ENCODE assay signal across 2 cellular contexts in the genomic region with DNA sequence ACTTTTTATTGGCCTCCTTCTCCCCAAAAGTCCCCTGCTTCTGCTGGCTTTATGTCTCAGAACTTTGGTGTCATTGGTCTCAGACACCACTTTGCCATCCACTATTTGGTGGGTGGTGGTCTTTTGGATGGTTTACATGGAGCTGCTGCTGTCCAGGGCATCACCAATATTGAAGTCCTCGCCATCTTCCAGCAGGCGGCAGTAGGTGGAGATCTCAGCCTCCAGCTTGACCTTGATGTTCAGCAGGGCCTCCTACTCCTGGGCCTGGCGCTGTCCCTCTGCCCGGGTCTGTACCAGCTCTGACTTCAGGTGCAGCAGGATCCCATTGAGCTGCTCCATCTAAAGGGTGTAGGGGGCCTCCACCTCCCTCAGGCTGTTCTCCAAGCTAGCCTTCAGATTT.
TF ChIP-seq lines count a peak whose summit lies in the region.

No MANE protein-coding gene starts in this region.

TF ChIP-seq in HepG2, 621 proteins besides CTCF, POLR2A, EP300 and RAD21:
- TF ChIP-seq, protein P1, sequence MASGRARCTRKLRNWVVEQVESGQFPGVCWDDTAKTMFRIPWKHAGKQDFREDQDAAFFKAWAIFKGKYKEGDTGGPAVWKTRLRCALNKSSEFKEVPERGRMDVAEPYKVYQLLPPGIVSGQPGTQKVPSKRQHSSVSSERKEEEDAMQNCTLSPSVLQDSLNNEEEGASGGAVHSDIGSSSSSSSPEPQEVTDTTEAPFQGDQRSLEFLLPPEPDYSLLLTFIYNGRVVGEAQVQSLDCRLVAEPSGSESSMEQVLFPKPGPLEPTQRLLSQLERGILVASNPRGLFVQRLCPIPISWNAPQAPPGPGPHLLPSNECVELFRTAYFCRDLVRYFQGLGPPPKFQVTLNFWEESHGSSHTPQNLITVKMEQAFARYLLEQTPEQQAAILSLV (CRISPR knock-in tag; IDR thresholded peaks at IDR 0.05; ENCODE audit: borderline replicate concordance) = no peak
- TF ChIP-seq ZNF878 (CRISPR knock-in tag; IDR thresholded peaks at IDR 0.05) = no peak
- TF ChIP-seq ZNF10 (CRISPR knock-in tag; IDR thresholded peaks at IDR 0.05; ENCODE audit: borderline replicate concordance, low read depth) = no peak
- no peak for TF ChIP-seq GATAD2A (CRISPR knock-in tag; IDR thresholded peaks at IDR 0.05)
- peak; percentile 36; the same call in 1 of the 2 replicates for TF ChIP-seq STAG1 (CRISPR knock-in tag; IDR thresholded peaks at IDR 0.05)
- TF ChIP-seq DPF2 (CRISPR knock-in tag; IDR thresholded peaks at IDR 0.05; ENCODE audit: borderline replicate concordance, low read depth) = no peak

TF ChIP-seq in K562, 482 proteins besides CTCF, POLR2A, EP300 and RAD21:
- TF ChIP-seq ZEB2 (IDR thresholded peaks at IDR 0.05) (no peak), ZNF445 (CRISPR knock-in tag; IDR thresholded peaks at IDR 0.05; ENCODE audit: low read depth) (no peak), ATF6 (CRISPR knock-in tag; IDR thresholded peaks at IDR 0.05) (no peak), ILK (tag; IDR thresholded peaks at IDR 0.05; ENCODE audit: borderline replicate concordance, low read depth) (no peak), ZNF354B (CRISPR knock-in tag; IDR thresholded peaks at IDR 0.05) (no peak), JUNB (CRISPR knock-in tag; conservative IDR thresholded peaks at IDR 0.05) (no peak), MTA2 (IDR thresholded peaks at IDR 0.05; ENCODE audit: low read depth) (no peak), RBM15 (IDR thresholded peaks at IDR 0.05; ENCODE audit: insufficient read depth, low read length) (no peak), HNRNPK (IDR thresholded peaks at IDR 0.05; ENCODE audit: low read depth, low read length, poor library complexity, severe bottlenecking) (no peak), ZNF707 (CRISPR knock-in tag; conservative IDR thresholded peaks at IDR 0.05) (no peak)
- TF ChIP-seq, protein P2, sequence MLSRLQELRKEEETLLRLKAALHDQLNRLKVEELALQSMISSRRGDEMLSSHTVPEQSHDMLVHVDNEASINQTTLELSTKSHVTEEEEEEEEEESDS (CRISPR knock-in tag; IDR thresholded peaks at IDR 0.05) = no peak
- TF ChIP-seq, protein P3, sequence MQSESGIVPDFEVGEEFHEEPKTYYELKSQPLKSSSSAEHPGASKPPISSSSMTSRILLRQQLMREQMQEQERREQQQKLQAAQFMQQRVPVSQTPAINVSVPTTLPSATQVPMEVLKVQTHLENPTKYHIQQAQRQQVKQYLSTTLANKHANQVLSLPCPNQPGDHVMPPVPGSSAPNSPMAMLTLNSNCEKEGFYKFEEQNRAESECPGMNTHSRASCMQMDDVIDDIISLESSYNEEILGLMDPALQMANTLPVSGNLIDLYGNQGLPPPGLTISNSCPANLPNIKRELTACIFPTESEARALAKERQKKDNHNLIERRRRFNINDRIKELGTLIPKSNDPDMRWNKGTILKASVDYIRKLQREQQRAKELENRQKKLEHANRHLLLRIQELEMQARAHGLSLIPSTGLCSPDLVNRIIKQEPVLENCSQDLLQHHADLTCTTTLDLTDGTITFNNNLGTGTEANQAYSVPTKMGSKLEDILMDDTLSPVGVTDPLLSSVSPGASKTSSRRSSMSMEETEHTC (IDR thresholded peaks at IDR 0.05) = no peak
